Comparison of ENCODE assay signal across 30 cellular contexts in the genomic region with DNA sequence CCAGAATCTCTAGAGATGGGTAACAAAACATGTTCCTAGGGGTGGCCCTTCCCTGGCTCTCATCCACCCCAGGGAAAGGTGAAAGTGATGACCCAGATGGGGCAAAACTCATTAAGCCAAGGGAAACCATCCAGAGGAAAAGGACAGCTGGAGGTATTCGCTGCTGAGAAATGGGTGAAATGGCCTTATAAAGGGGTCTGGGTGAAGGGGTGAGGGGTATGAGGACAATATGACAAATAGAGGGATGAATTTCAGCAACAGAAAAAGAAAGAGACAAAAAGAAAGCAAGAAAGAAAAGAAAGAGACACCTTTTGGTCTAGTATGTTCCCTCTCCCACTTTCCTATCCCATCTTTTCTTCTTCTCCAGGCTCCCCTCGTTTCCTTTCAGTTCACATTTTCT.
"Had no signal": no experiment of that assay in that cellular context is flagged by ENCODE, and none has a peak within 500 bp of the region (broad histone marks: within the 10 kb centered on the region; RNA-seq: fewer than 3 reads in every experiment).

No MANE protein-coding gene starts in this region.

- ATAC-seq: esophagus mucosa; left colon; mucosa of descending colon; natural killer cell treated with Interleukin-12 subunit alpha and Interleukin-12 subunit beta and Interleukin-15 and Interleukin-18, amount 100 ng/mL, for 72 hours; stimulated activated effector memory CD8-positive, alpha-beta T cell treated with anti-CD3 and anti-CD28 coated beads, Interleukin-12 subunit alpha, Interleukin-12 subunit beta, amount 100 ng/mL, for 72 hours had no signal

- H3K4me1 ChIP-seq: neural progenitor cell, testis had no signal

- H3K4me1 Mint-ChIP-seq: naive B cell, neural progenitor cell had no signal

- H3K4me3 ChIP-seq: dorsolateral prefrontal cortex, heart right ventricle, lung, mucosa of descending colon, neural progenitor cell, ovary, psoas muscle, sigmoid colon, stomach, testis, tibial artery, upper lobe of left lung had no signal

- H2AFZ ChIP-seq: neural progenitor cell had no signal

- H3K36me3 Mint-ChIP-seq: memory B cell; naive B cell; natural killer cell treated with Interleukin-12 subunit alpha and Interleukin-12 subunit beta and Interleukin-15 and Interleukin-18, amount 100 ng/mL, for 72 hours; stimulated activated effector memory CD8-positive, alpha-beta T cell treated with anti-CD3 and anti-CD28 coated beads, Interleukin-12 subunit alpha, Interleukin-12 subunit beta, amount 100 ng/mL, for 72 hours had no signal

- H3K27ac Mint-ChIP-seq: memory B cell; mesothelial cell of epicardium; naive B cell; natural killer cell treated with Interleukin-12 subunit alpha and Interleukin-12 subunit beta and Interleukin-15 and Interleukin-18, amount 100 ng/mL, for 72 hours; neural progenitor cell; stimulated activated effector memory CD8-positive, alpha-beta T cell treated with anti-CD3 and anti-CD28 coated beads, Interleukin-12 subunit alpha, Interleukin-12 subunit beta, amount 100 ng/mL, for 72 hours had no signal

- H3K27me3 ChIP-seq: dorsolateral prefrontal cortex, foreskin keratinocyte, heart right ventricle, neural progenitor cell, ovary, sigmoid colon, stomach, testis, tibial artery, upper lobe of left lung had no signal

- H3K9me3 ChIP-seq: heart right ventricle, mucosa of descending colon, ovary, psoas muscle, sigmoid colon, stomach, testis, tibial artery, upper lobe of left lung had no signal

- H3K4me2 ChIP-seq: neural progenitor cell had no signal

- H3K27me3 Mint-ChIP-seq: memory B cell; naive B cell; natural killer cell treated with Interleukin-12 subunit alpha and Interleukin-12 subunit beta and Interleukin-15 and Interleukin-18, amount 100 ng/mL, for 72 hours had no signal

- H3K36me3 ChIP-seq: neural progenitor cell, ovary, sigmoid colon, stomach, tibial artery, upper lobe of left lung had no signal

- H3K27ac ChIP-seq: epithelial cell of prostate, foreskin keratinocyte, neural progenitor cell, ovary, sigmoid colon, stomach, testis, tibial artery, upper lobe of left lung had no signal

- DNase-seq: cortex of kidney; dorsolateral prefrontal cortex; effector CD4-positive, alpha-beta T cell; foreskin keratinocyte; glutamatergic neuron; heart right ventricle; hippocampal formation; left colon; mucosa of descending colon; naive B cell; ovary; posterior cingulate gyrus; psoas muscle; right cardiac atrium; sigmoid colon; stimulated activated CD4-positive, alpha-beta T cell treated with anti-CD3 and anti-CD28 coated beads, Interleukin-2, amount 100 ng/mL, for 24 hours; stimulated activated CD4-positive, alpha-beta T cell treated with anti-CD3 and anti-CD28 coated beads, Interleukin-4, amount 100 ng/mL, for 24 hours; stimulated activated naive CD4-positive, alpha-beta T cell treated with Interleukin-2 at 50 U/mL for 16 hours; stomach; testis; tibial artery; upper lobe of left lung had no signal

- H3K4me3 Mint-ChIP-seq: memory B cell; mesothelial cell of epicardium; naive B cell; natural killer cell treated with Interleukin-12 subunit alpha and Interleukin-12 subunit beta and Interleukin-15 and Interleukin-18, amount 100 ng/mL, for 72 hours; neural progenitor cell; stimulated activated effector memory CD8-positive, alpha-beta T cell treated with anti-CD3 and anti-CD28 coated beads, Interleukin-12 subunit alpha, Interleukin-12 subunit beta, amount 100 ng/mL, for 72 hours had no signal

- H3K9me3 Mint-ChIP-seq: memory B cell; mesothelial cell of epicardium; naive B cell; natural killer cell treated with Interleukin-12 subunit alpha and Interleukin-12 subunit beta and Interleukin-15 and Interleukin-18, amount 100 ng/mL, for 72 hours; neural progenitor cell; stimulated activated effector memory CD8-positive, alpha-beta T cell treated with anti-CD3 and anti-CD28 coated beads, Interleukin-12 subunit alpha, Interleukin-12 subunit beta, amount 100 ng/mL, for 72 hours had no signal

- H3K9ac ChIP-seq: neural progenitor cell had no signal
